ENCODE assay signal across 8 cellular contexts in the genomic region with DNA sequence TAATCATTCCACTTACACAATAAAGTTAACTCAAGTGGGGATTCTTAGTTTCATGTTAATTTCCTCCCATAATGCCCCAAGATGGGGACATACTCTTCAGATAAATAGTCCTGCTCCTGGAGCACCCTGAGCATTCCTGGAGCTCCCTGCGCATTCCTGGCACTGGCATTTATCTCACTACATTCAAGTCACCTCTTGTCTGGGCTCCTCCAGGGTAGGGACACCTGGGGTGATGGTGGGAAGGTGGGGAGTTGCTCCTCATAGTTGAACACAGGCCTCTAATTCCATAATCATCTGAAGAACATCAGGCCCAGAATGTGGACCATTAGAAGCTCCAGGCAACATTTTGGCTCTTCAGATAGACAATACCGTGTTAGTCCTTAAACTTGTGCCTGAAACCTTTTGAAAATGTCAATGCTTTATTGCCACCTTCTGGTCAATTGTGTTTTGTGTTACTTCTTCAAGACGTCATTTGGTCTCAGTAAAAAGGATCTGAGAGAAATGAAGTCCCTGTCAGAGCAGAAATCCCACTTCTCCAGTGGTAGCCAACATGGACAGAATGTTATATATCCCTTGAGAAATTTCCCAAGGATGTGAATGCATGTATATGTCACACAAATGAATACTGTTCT. TPM values are rescaled to one million over a fixed set of nuclear protein-coding genes. Genes with fewer than 3 reads are reported as not detected.
DNase-seq lines count a peak whose midpoint lies in the region; ATAC-seq and TF ChIP-seq lines count a peak whose summit lies in the region.

No MANE protein-coding gene starts in this region.

- H4K20me1 ChIP-seq in GM23248 (ENCODE audit: insufficient read depth) = no peaks in the 10 kb centered on the region

- H3K36me3 Mint-ChIP-seq in activated T-cell treated with anti-CD3 and anti-CD28 coated beads, Interleukin-2, amount 50 U/mL, for 72 hours (ENCODE audit: insufficient read depth in 2 of 2) = no peaks in the 10 kb centered on the region

- H3F3A ChIP-seq in GM23248 (ENCODE audit: insufficient read depth) = no peaks in the 10 kb centered on the region

- H3K9me3 Mint-ChIP-seq in activated T-cell treated with anti-CD3 and anti-CD28 coated beads, Interleukin-2, amount 50 U/mL, for 72 hours = no peaks in the 10 kb centered on the region

- 32 to 37% methylated on average over 3 of the region's 3 CpGs for WGBS in GM23248 (ENCODE audit: low coverage in 1 of 2, low lambda C conversion rate in 2 of 2, missing lambda C conversion rate in 2 of 2), 2 experiments

- no peaks in the 10 kb centered on the region for H3K9me2 ChIP-seq in GM23248 (ENCODE audit: insufficient read depth)

- no peak overlapping the region for H3K4me3 ChIP-seq in GM23248
- no peak overlapping the region for H3K4me3 ChIP-seq in right atrium auricular region
- no peak overlapping the region for H3K4me3 ChIP-seq in upper lobe of right lung

- H3K79me2 ChIP-seq in GM23248 (ENCODE audit: insufficient read depth) = no peaks in the 10 kb centered on the region

- no peak overlapping the region for H3K27ac Mint-ChIP-seq in activated T-cell treated with anti-CD3 and anti-CD28 coated beads, Interleukin-2, amount 50 U/mL, for 72 hours

- H3K36me3 ChIP-seq in GM23248 (ENCODE audit: low read depth) (no peaks in the 10 kb centered on the region), right atrium auricular region (no peaks in the 10 kb centered on the region), upper lobe of right lung (no peaks in the 10 kb centered on the region)

- H3K4me2 ChIP-seq in GM23248 (ENCODE audit: unreplicated experiment) = no peak overlapping the region

- H3K4me1 Mint-ChIP-seq in activated T-cell treated with anti-CD3 and anti-CD28 coated beads, Interleukin-2, amount 50 U/mL, for 72 hours (ENCODE audit: low read depth) = peaks cover 9% of the 10 kb centered on the region

- H3K9ac ChIP-seq in GM23248 = no peak overlapping the region

- ATAC-seq in upper lobe of right lung (peak; percentile 52), GM21737 (IDR thresholded peaks at IDR 0.05; ENCODE audit: unreplicated experiment) (no peak)
- no peak for ATAC-seq in activated T-cell treated with anti-CD3 and anti-CD28 coated beads, Interleukin-2, amount 50 U/mL, for 72 hours (replicated peaks in 1 of 2)

- no peaks in the 10 kb centered on the region for H3K9me3 ChIP-seq in GM23248 (ENCODE audit: low read depth)
- no peaks in the 10 kb centered on the region for H3K9me3 ChIP-seq in right atrium auricular region
- H3K9me3 ChIP-seq in upper lobe of right lung = no peaks in the 10 kb centered on the region

- TF ChIP-seq CTCF in right atrium auricular region (IDR thresholded peaks at IDR 0.05) (peak; percentile 28 to 57), upper lobe of right lung (IDR thresholded peaks at IDR 0.05) (peak; percentile 26)

- in situ Hi-C loops in GM23248 (cut with MboI) = loop anchor here (10.0 kb wide), 1 partner anchor 411 kb away; no protein-coding TSS in a partner anchor

- DNase-seq in AML-193 (lab: John Stamatoyannopoulos, UW) (peak; percentile 62 to 72), GM23248 (peak; percentile 66), SK-N-DZ (ENCODE audit: low spot score) (peak; percentile 42), right atrium auricular region (ENCODE audit: low spot score) (no peak), upper lobe of right lung (no peak), epidermal melanocyte (ENCODE audit: insufficient read length, low spot score) (no peak)
- DNase-seq in activated T-cell treated with anti-CD3 and anti-CD28 coated beads, Interleukin-2, amount 50 U/mL, for 72 hours = no peak

- H3K4me1 ChIP-seq in GM23248 (ENCODE audit: insufficient read depth) (no peaks in the 10 kb centered on the region), right atrium auricular region (no peaks in the 10 kb centered on the region), upper lobe of right lung (no peaks in the 10 kb centered on the region)

- H3K27me3 Mint-ChIP-seq in activated T-cell treated with anti-CD3 and anti-CD28 coated beads, Interleukin-2, amount 50 U/mL, for 72 hours (ENCODE audit: low read depth) = peaks cover 17% of the 10 kb centered on the region

- H3K4me3 Mint-ChIP-seq in activated T-cell treated with anti-CD3 and anti-CD28 coated beads, Interleukin-2, amount 50 U/mL, for 72 hours = no peak overlapping the region

- H3K27me3 ChIP-seq in GM23248 (replicated peaks; ENCODE audit: insufficient read depth) = peaks cover 19% of the 10 kb centered on the region
- H3K27me3 ChIP-seq in right atrium auricular region = no peaks in the 10 kb centered on the region
- no peaks in the 10 kb centered on the region for H3K27me3 ChIP-seq in upper lobe of right lung

- H2AFZ ChIP-seq in GM23248 = no peak overlapping the region

- intact Hi-C loops in upper lobe of right lung (cut with DNase I) = no loop called here

- H3K27ac ChIP-seq in GM23248 (no peak overlapping the region), right atrium auricular region (no peak overlapping the region), upper lobe of right lung (no peak overlapping the region)

RNA-seq across cellular contexts. Expression of a gene that starts 14.2 kb away (rescaled TPM):
- total RNA-seq in GM23248 (2014; rRNA removed; shearing (Covaris generic)) = 22.4 and 25.1 TPM in 2 replicates
- 29.4 and 32.7 TPM in 2 replicates for polyA plus RNA-seq in GM23248 (2016; fragmentation: Nextera tagmentation; extraction: Ambion mirVana)
- polyA plus RNA-seq in SK-N-DZ (2014; cell fraction: cytosol; rRNA removed) = 18.1 and 18.9 TPM in 2 replicates
- polyA plus RNA-seq in SK-N-DZ (2014; cell fraction: nucleus; rRNA removed) = 15.7 and 18.1 TPM in 2 replicates
- total RNA-seq in right atrium auricular region (10 to 100 TPM; 15.2 to 15.7 TPM), upper lobe of right lung (22.3 TPM)
- total RNA-seq in activated T-cell treated with anti-CD3 and anti-CD28 coated beads, Interleukin-2, amount 50 U/mL, for 72 hours = 10 to 100 TPM; 19.1 to 22.8 TPM

Comparison
In these comparisons a context has a peak if more than half of its experiments do, and no peak if none do; other contexts are left out.
1. DNase-seq: peak in AML-193 (2 of 2), GM23248 (single experiment) and SK-N-DZ (single experiment); none in right atrium auricular region (single experiment), upper lobe of right lung (single experiment), epidermal melanocyte (single experiment) and activated T-cell treated with anti-CD3 and anti-CD28 coated beads, Interleukin-2, amount 50 U/mL, for 72 hours (0 of 2).